Comparison of ENCODE assay signal across 10 cellular contexts in genomic region chr2:234146087-234146826, GRCh38.
DNase-seq lines count a peak whose midpoint lies in the region; ATAC-seq and TF ChIP-seq lines count a peak whose summit lies in the region.
"Had no signal": no experiment of that assay in that cellular context is flagged by ENCODE, and none has a peak within 500 bp of the region (broad histone marks: within the 10 kb centered on the region; RNA-seq: fewer than 3 reads in every experiment).

No MANE protein-coding gene starts in this region.

- no peak overlapping the region; the same call in 1 of the 2 replicates for H2AFZ ChIP-seq in SK-N-SH (ENCODE audit: low read depth)

- no peaks in the 10 kb centered on the region for H3K27me3 Mint-ChIP-seq in activated naive CD4-positive, alpha-beta T cell treated with anti-CD3 and anti-CD28 coated beads, Interleukin-2, amount 10 ng/mL, durations not matched to agents 7 days and 5 days

- peaks cover 30% of the 10 kb centered on the region for H3K4me1 Mint-ChIP-seq in activated naive CD4-positive, alpha-beta T cell treated with anti-CD3 and anti-CD28 coated beads, Interleukin-2, amount 10 ng/mL, durations not matched to agents 7 days and 5 days

- no peak overlapping the region for H3K4me3 Mint-ChIP-seq in activated naive CD4-positive, alpha-beta T cell treated with anti-CD3 and anti-CD28 coated beads, Interleukin-2, amount 10 ng/mL, durations not matched to agents 7 days and 5 days

- H3K27ac ChIP-seq in SK-N-SH (ENCODE audit: low read depth in 2 of 2, low read length in 1 of 2) (peak overlapping the region; percentile 55 to 85), epithelial cell of prostate (peak overlapping the region; percentile 70)

- CTCF ChIA-PET in activated naive CD4-positive, alpha-beta T cell treated with anti-CD3 and anti-CD28 coated beads, Interleukin-2, amount 10 ng/mL, durations not matched to agents 7 days and 5 days (lab: Charles Lee): interaction anchor here (1.0 to 2.1 kb wide), 3 partner anchors 10 to 355 kb away, joined by 3 to 6 read pairs (median 6); no protein-coding TSS in a partner anchor
- CTCF ChIA-PET in SK-N-SH (lab: Yijun Ruan, JAX): interaction anchor here (1.1 to 1.7 kb wide), 3 partner anchors 10 to 352 kb away, joined by 4 to 7 read pairs (median 5); no protein-coding TSS in a partner anchor

- H3K36me3 ChIP-seq in SK-N-SH (replicated peaks in 1 of 2; ENCODE audit: control insufficient read depth in 1 of 2, insufficient read depth in 2 of 2, low read length in 1 of 2) (no peaks in the 10 kb centered on the region), skeletal muscle satellite cell (ENCODE audit: insufficient read depth, low read length) (no peaks in the 10 kb centered on the region)

- WGBS in SK-N-SH (ENCODE audit: low lambda C conversion rate): 48% methylated on average over 8 of the region's 8 CpGs

- H3K4me1 ChIP-seq in SK-N-SH (ENCODE audit: control insufficient read depth in 1 of 2, insufficient read depth in 2 of 2, low read depth in 1 of 2, low read length in 1 of 2) (peaks cover 3 to 8% of the 10 kb centered on the region in 2 experiments; a peak in 3 of 4 replicates), skeletal muscle satellite cell (ENCODE audit: control insufficient read depth, insufficient read depth, low read length) (peaks cover 8% of the 10 kb centered on the region)

- H3K36me3 Mint-ChIP-seq in activated naive CD4-positive, alpha-beta T cell treated with anti-CD3 and anti-CD28 coated beads, Interleukin-2, amount 10 ng/mL, durations not matched to agents 7 days and 5 days: no peaks in the 10 kb centered on the region

- peaks cover 10% of the 10 kb centered on the region for H3F3A ChIP-seq in SK-N-SH (replicated peaks; ENCODE audit: insufficient read depth)

- no peaks in the 10 kb centered on the region for H3K9me3 ChIP-seq in SK-N-SH
- H3K9me3 ChIP-seq in skeletal muscle satellite cell (replicated peaks; ENCODE audit: low read length): no peaks in the 10 kb centered on the region

- DNase-seq in activated naive CD4-positive, alpha-beta T cell treated with anti-CD3 and anti-CD28 coated beads, Interleukin-2, amount 10 ng/mL, durations not matched to agents 7 days and 5 days: no peak
- DNase-seq in activated naive CD4-positive, alpha-beta T cell treated with Interleukin-2 at 50 U/mL for 16 hours: no peak
- DNase-seq in SK-N-SH: no peak
- DNase-seq in epithelial cell of prostate (ENCODE audit: low read depth, low spot score): peak; percentile 49
- no peak for DNase-seq in MV-4-11 (lab: John Stamatoyannopoulos, UW)
- DNase-seq in stimulated activated CD4-positive, alpha-beta T cell treated with anti-CD3 and anti-CD28 coated beads, Interleukin-2, amount 100 ng/mL, for 48 hours: no peak
- DNase-seq: activated CD4-positive, alpha-beta T cell treated with anti-CD3 and anti-CD28 coated beads, Interleukin-2, amount 50 U/mL, for 1 hour; NCI-H446 had no signal

- H3K27ac Mint-ChIP-seq in activated naive CD4-positive, alpha-beta T cell treated with anti-CD3 and anti-CD28 coated beads, Interleukin-2, amount 10 ng/mL, durations not matched to agents 7 days and 5 days: peak overlapping the region; percentile 43

- no peaks in the 10 kb centered on the region for H4K20me1 ChIP-seq in SK-N-SH (ENCODE audit: insufficient read depth)

- peak; percentile 51 to 93 for TF ChIP-seq EP300 in SK-N-SH (IDR thresholded peaks at IDR 0.05; ENCODE audit: borderline replicate concordance in 1 of 2, low read depth in 1 of 2, low read length in 1 of 2)

- H3K4me2 ChIP-seq in SK-N-SH (peak overlapping the region; percentile 58; the same call in 1 of the 2 replicates), skeletal muscle satellite cell (ENCODE audit: low read length) (peak overlapping the region; percentile 10)

- H3K9me3 Mint-ChIP-seq in activated naive CD4-positive, alpha-beta T cell treated with anti-CD3 and anti-CD28 coated beads, Interleukin-2, amount 10 ng/mL, durations not matched to agents 7 days and 5 days: no peaks in the 10 kb centered on the region

- TF ChIP-seq CTCF in SK-N-SH (IDR thresholded peaks at IDR 0.05): peak; percentile 39

- TF ChIP-seq RAD21 in SK-N-SH (IDR thresholded peaks at IDR 0.05; ENCODE audit: low read length): 0 out of 2 replicates have a peak, but pooled peaks have one; percentile 27

- H3K27me3 ChIP-seq in SK-N-SH (ENCODE audit: insufficient read depth) (no peaks in the 10 kb centered on the region), skeletal muscle satellite cell (ENCODE audit: control insufficient read depth, insufficient read depth, low read length) (no peaks in the 10 kb centered on the region)

- POLR2A ChIA-PET in SK-N-SH (lab: Yijun Ruan, JAX): no interaction called here

- H3K79me2 ChIP-seq in SK-N-SH (ENCODE audit: insufficient read depth): no peaks in the 10 kb centered on the region

- no peak for ATAC-seq in HG03342 (IDR thresholded peaks at IDR 0.05; ENCODE audit: unreplicated experiment)

- H3K9me2 ChIP-seq in SK-N-SH: no peaks in the 10 kb centered on the region

- H3K4me3 ChIP-seq in SK-N-SH (ENCODE audit: low read depth in 2 of 2, low read length in 1 of 2) (no peak overlapping the region), skeletal muscle satellite cell (ENCODE audit: low read length) (no peak overlapping the region)

- peak overlapping the region; percentile 44; the same call in 1 of the 2 replicates for H3K9ac ChIP-seq in SK-N-SH
- no peak overlapping the region for H3K9ac ChIP-seq in skeletal muscle satellite cell (ENCODE audit: low read depth, low read length)

TF ChIP-seq in SK-N-SH, 30 proteins besides CTCF, POLR2A, EP300 and RAD21 (continues in another document):
- TF ChIP-seq NRF1 (IDR thresholded peaks at IDR 0.05; ENCODE audit: low read depth, low read length) (no peak), NFIC (IDR thresholded peaks at IDR 0.05; ENCODE audit: borderline replicate concordance) (peak; percentile 73), PBX3 (IDR thresholded peaks at IDR 0.05) (peak; percentile 94), TAF1 (IDR thresholded peaks at IDR 0.05; ENCODE audit: borderline replicate concordance, low read depth, low read length) (no peak), ELF1 (IDR thresholded peaks at IDR 0.05) (peak; percentile 35; the same call in 1 of the 2 replicates), FOSL2 (IDR thresholded peaks at IDR 0.05; ENCODE audit: borderline replicate concordance, low read depth) (peak; percentile 57; the same call in 1 of the 2 replicates), FOXM1 (IDR thresholded peaks at IDR 0.05; ENCODE audit: low read depth) (peak; percentile 56; the same call in 1 of the 2 replicates), USF1 (IDR thresholded peaks at IDR 0.05; ENCODE audit: borderline replicate concordance, low read depth) (no peak), SIN3A (IDR thresholded peaks at IDR 0.05; ENCODE audit: borderline replicate concordance, low read depth, low read length) (no peak; the same call in 1 of the 2 replicates), GABPA (IDR thresholded peaks at IDR 0.05; ENCODE audit: low read depth) (peak; percentile 52), REST (IDR thresholded peaks at IDR 0.05; ENCODE audit: low read depth, low read length) (0 out of 2 replicates have a peak, but pooled peaks have one; percentile 42), TEAD4 (IDR thresholded peaks at IDR 0.05; ENCODE audit: borderline replicate concordance, insufficient read depth) (peak; percentile 75), SMC3 (IDR thresholded peaks at IDR 0.05; ENCODE audit: low read depth, low read length) (peak; percentile 27; the same call in 1 of the 2 replicates), FOXJ3 (CRISPR knock-in tag; IDR thresholded peaks at IDR 0.05) (no peak), TCF12 (IDR thresholded peaks at IDR 0.05) (peak; percentile 96), MEF2A (IDR thresholded peaks at IDR 0.05; ENCODE audit: borderline replicate concordance, low read depth) (no peak), GATA2 (CRISPR knock-in tag; IDR thresholded peaks at IDR 0.05) (no peak)
